Comparison of ENCODE assay signal across 10 cellular contexts in the genomic region with DNA sequence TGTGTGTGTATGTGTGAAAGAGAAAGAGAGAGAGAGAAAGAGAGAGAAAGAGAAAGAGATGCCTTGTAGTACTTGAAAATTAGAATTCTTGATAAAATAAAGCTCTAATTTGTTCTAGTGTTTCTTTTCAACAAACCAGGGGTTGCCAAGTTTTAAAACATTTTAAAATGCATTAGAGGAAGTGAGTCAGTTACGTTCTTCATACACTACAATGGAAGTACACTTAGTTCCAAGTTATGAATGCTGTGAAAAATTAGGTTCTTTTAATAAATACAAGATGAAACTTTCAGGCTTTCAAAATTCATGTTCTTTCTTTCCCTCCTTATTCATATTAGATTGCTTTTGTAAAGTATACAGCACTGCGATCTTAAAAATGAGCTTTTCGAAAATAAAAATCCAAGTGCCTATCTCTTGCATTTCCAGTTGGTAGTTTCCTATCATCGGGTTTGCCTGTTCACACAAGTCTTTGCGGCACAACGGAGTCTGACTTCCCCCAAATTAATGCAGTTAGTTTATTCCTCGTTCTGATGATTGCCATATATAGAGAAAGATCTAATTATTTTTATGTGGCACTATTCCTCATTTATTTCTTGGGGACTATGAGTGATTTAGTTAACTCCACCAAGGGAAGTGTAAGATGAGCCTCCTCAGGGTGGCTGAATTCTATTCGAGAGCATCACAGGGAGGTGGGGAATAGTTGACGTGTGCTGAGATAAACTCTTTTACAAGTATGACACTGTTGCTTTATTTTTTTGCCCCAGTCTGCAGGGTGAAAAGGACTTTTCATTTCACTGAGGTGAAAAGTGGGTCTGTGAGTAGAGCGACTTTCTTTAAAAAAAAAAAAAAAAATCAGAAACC.
DNase-seq lines count a peak whose midpoint lies in the region; TF ChIP-seq lines count a peak whose summit lies in the region.
"Had no signal": no experiment of that assay in that cellular context is flagged by ENCODE, and none has a peak within 500 bp of the region (broad histone marks: within the 10 kb centered on the region; RNA-seq: fewer than 3 reads in every experiment).

No MANE protein-coding gene starts in this region.

- H3K27ac ChIP-seq in breast epithelium (peak overlapping the region; percentile 29 to 74), iPS-18a (ENCODE audit: low read length) (no peak overlapping the region)

- intact Hi-C loops in breast epithelium (cut with DNase I; ENCODE audit: low total_unique reads) = no loop called here

- H3K4me3 ChIP-seq in H7 (ENCODE audit: insufficient read depth, low read depth, low read length) (0 out of 2 replicates have a peak overlapping the region, but pooled peaks have one; percentile 6), breast epithelium (peak overlapping the region; percentile 37 to 65 (median 50)), iPS-18a (ENCODE audit: low read length) (peak overlapping the region; percentile 44), skeletal muscle cell (ENCODE audit: low read depth, low read length) (peak overlapping the region; percentile 55)
- H3K4me3 ChIP-seq: HAP-1 had no signal

- no peak overlapping the region for H3K9ac ChIP-seq in iPS-18a (ENCODE audit: low read length)

- H3K36me3 ChIP-seq in H7 (replicated peaks; ENCODE audit: control insufficient read depth, insufficient read depth, low read length) (no peaks in the 10 kb centered on the region), breast epithelium (no peaks in the 10 kb centered on the region), iPS-18a (ENCODE audit: control insufficient read depth, low read depth, low read length) (no peaks in the 10 kb centered on the region)
- H3K36me3 ChIP-seq: HAP-1 had no signal

- H3K27me3 ChIP-seq in H7 (ENCODE audit: control insufficient read depth, insufficient read depth, low read length) = no peaks in the 10 kb centered on the region
- no peaks in the 10 kb centered on the region for H3K27me3 ChIP-seq in breast epithelium
- no peaks in the 10 kb centered on the region for H3K27me3 ChIP-seq in iPS-18a (ENCODE audit: control insufficient read depth, insufficient read depth, low read length)

- DNase-seq in H7 = no peak
- no peak for DNase-seq in breast epithelium (ENCODE audit: low spot score in 2 of 2)
- DNase-seq in skeletal muscle cell (ENCODE audit: low read depth) = peak; percentile 47
- no peak for DNase-seq in KBM-7
- DNase-seq in D341Med (ENCODE audit: low spot score) = no peak
- no peak for DNase-seq in ACHN
- no peak for DNase-seq in epidermal melanocyte (ENCODE audit: insufficient read length, low spot score)
- DNase-seq: amniotic stem cell had no signal

- no peak for TF ChIP-seq POLR2A in breast epithelium (IDR thresholded peaks at IDR 0.05)

- no peaks in the 10 kb centered on the region for H3K4me1 ChIP-seq in breast epithelium
- peaks cover 31% of the 10 kb centered on the region for H3K4me1 ChIP-seq in iPS-18a (ENCODE audit: control insufficient read depth, low read depth, low read length)

- no peak for TF ChIP-seq CTCF in breast epithelium (IDR thresholded peaks at IDR 0.05)

- no peaks in the 10 kb centered on the region for H3K9me3 ChIP-seq in breast epithelium
- H3K9me3 ChIP-seq in iPS-18a (ENCODE audit: control insufficient read depth, low read depth, low read length) = no peaks in the 10 kb centered on the region
- H3K9me3 ChIP-seq: HAP-1 had no signal

- in situ Hi-C loops in KBM-7 (cut with MboI; ENCODE audit: low pct_unique_long_range_greater_than_20kb, low sequenced_read_pairs) (no loop called here), ACHN (cut with HindIII; ENCODE audit: low pct_ligation_motif_present, low pct_unique_long_range_greater_than_20kb, low sequenced_read_pairs) (no loop called here)
